1 cellular context compared by ENCODE assay signal in the genomic region with DNA sequence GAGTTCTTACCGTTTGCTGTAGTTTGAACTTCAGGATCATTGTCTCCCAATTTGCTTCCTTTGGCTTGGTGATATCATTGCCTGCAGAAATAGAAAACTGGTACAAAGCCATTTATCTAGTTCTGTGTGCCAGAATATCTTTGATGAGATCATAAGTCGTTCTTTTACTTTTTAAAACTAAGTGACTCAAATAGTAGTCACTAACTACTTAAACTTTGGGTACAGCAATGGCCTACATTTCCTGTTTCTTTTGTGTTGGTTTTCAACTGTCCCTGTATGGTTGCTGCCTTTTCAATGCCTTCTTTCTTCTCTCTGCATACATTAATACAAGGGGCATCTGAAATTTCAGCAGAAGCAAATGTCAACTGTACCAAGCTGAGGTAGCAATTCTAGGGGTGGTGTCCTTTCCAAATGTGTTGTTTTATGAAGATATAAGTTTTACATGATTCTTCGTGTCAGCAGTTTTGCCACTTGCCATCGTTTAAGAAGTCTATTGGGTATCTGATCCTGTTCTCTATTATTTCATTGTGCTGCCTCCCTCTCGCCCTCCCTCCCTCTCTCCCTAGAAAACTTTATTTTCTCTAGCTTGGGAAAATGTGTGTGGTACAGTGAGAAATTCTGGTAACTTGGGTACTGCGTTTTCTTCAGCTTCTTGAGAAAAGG.
TF ChIP-seq lines count a peak whose summit lies in the region.

No MANE protein-coding gene starts in this region.

TF ChIP-seq in WTC11, 78 proteins besides CTCF, POLR2A, EP300 and RAD21 (continued from another document):
- TF ChIP-seq, protein P1, sequence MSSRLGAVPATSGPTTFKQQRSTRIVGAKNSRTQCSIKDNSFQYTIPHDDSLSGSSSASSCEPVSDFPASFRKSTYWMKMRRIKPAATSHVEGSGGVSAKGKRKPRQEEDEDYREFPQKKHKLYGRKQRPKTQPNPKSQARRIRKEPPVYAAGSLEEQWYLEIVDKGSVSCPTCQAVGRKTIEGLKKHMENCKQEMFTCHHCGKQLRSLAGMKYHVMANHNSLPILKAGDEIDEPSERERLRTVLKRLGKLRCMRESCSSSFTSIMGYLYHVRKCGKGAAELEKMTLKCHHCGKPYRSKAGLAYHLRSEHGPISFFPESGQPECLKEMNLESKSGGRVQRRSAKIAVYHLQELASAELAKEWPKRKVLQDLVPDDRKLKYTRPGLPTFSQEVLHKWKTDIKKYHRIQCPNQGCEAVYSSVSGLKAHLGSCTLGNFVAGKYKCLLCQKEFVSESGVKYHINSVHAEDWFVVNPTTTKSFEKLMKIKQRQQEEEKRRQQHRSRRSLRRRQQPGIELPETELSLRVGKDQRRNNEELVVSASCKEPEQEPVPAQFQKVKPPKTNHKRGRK (CRISPR knock-in tag; IDR thresholded peaks at IDR 0.05; ENCODE audit: borderline replicate concordance), result no peak
- TF ChIP-seq ZNF138 (CRISPR knock-in tag; conservative IDR thresholded peaks at IDR 0.05) (no peak), HMGA2 (CRISPR knock-in tag; IDR thresholded peaks at IDR 0.05) (no peak), ERG (CRISPR knock-in tag; IDR thresholded peaks at IDR 0.05) (no peak), TCF7 (CRISPR knock-in tag; IDR thresholded peaks at IDR 0.05; ENCODE audit: low read depth) (no peak), AR (CRISPR knock-in tag; IDR thresholded peaks at IDR 0.05) (no peak), ATF2 (CRISPR knock-in tag; IDR thresholded peaks at IDR 0.05; ENCODE audit: borderline replicate concordance, low read depth) (no peak), ZNF396 (CRISPR knock-in tag; IDR thresholded peaks at IDR 0.05; ENCODE audit: borderline replicate concordance) (no peak), FOXK1 (CRISPR knock-in tag; IDR thresholded peaks at IDR 0.05) (no peak), ZNF423 (CRISPR knock-in tag; IDR thresholded peaks at IDR 0.05) (no peak), ZSCAN18 (CRISPR knock-in tag; IDR thresholded peaks at IDR 0.05) (no peak)
- TF ChIP-seq, protein P2, sequence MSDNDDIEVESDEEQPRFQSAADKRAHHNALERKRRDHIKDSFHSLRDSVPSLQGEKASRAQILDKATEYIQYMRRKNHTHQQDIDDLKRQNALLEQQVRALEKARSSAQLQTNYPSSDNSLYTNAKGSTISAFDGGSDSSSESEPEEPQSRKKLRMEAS (CRISPR knock-in tag; IDR thresholded peaks at IDR 0.05), result no peak
- TF ChIP-seq, protein P3, sequence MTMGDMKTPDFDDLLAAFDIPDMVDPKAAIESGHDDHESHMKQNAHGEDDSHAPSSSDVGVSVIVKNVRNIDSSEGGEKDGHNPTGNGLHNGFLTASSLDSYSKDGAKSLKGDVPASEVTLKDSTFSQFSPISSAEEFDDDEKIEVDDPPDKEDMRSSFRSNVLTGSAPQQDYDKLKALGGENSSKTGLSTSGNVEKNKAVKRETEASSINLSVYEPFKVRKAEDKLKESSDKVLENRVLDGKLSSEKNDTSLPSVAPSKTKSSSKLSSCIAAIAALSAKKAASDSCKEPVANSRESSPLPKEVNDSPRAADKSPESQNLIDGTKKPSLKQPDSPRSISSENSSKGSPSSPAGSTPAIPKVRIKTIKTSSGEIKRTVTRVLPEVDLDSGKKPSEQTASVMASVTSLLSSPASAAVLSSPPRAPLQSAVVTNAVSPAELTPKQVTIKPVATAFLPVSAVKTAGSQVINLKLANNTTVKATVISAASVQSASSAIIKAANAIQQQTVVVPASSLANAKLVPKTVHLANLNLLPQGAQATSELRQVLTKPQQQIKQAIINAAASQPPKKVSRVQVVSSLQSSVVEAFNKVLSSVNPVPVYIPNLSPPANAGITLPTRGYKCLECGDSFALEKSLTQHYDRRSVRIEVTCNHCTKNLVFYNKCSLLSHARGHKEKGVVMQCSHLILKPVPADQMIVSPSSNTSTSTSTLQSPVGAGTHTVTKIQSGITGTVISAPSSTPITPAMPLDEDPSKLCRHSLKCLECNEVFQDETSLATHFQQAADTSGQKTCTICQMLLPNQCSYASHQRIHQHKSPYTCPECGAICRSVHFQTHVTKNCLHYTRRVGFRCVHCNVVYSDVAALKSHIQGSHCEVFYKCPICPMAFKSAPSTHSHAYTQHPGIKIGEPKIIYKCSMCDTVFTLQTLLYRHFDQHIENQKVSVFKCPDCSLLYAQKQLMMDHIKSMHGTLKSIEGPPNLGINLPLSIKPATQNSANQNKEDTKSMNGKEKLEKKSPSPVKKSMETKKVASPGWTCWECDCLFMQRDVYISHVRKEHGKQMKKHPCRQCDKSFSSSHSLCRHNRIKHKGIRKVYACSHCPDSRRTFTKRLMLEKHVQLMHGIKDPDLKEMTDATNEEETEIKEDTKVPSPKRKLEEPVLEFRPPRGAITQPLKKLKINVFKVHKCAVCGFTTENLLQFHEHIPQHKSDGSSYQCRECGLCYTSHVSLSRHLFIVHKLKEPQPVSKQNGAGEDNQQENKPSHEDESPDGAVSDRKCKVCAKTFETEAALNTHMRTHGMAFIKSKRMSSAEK (CRISPR knock-in tag; IDR thresholded peaks at IDR 0.05; ENCODE audit: borderline replicate concordance), result no peak
- TF ChIP-seq, protein P4, sequence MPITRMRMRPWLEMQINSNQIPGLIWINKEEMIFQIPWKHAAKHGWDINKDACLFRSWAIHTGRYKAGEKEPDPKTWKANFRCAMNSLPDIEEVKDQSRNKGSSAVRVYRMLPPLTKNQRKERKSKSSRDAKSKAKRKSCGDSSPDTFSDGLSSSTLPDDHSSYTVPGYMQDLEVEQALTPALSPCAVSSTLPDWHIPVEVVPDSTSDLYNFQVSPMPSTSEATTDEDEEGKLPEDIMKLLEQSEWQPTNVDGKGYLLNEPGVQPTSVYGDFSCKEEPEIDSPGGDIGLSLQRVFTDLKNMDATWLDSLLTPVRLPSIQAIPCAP (CRISPR knock-in tag; IDR thresholded peaks at IDR 0.05), result no peak
- TF ChIP-seq, protein P5, sequence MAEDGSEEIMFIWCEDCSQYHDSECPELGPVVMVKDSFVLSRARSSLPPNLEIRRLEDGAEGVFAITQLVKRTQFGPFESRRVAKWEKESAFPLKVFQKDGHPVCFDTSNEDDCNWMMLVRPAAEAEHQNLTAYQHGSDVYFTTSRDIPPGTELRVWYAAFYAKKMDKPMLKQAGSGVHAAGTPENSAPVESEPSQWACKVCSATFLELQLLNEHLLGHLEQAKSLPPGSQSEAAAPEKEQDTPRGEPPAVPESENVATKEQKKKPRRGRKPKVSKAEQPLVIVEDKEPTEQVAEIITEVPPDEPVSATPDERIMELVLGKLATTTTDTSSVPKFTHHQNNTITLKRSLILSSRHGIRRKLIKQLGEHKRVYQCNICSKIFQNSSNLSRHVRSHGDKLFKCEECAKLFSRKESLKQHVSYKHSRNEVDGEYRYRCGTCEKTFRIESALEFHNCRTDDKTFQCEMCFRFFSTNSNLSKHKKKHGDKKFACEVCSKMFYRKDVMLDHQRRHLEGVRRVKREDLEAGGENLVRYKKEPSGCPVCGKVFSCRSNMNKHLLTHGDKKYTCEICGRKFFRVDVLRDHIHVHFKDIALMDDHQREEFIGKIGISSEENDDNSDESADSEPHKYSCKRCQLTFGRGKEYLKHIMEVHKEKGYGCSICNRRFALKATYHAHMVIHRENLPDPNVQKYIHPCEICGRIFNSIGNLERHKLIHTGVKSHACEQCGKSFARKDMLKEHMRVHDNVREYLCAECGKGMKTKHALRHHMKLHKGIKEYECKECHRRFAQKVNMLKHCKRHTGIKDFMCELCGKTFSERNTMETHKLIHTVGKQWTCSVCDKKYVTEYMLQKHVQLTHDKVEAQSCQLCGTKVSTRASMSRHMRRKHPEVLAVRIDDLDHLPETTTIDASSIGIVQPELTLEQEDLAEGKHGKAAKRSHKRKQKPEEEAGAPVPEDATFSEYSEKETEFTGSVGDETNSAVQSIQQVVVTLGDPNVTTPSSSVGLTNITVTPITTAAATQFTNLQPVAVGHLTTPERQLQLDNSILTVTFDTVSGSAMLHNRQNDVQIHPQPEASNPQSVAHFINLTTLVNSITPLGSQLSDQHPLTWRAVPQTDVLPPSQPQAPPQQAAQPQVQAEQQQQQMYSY (CRISPR knock-in tag; IDR thresholded peaks at IDR 0.05), result no peak
